ENCODE assay signal across 23 cellular contexts in genomic region chr7:47298636-47299035, GRCh38.
DNase-seq lines count a peak whose midpoint lies in the region; ATAC-seq and TF ChIP-seq lines count a peak whose summit lies in the region.
"Had no signal": no experiment of that assay in that cellular context is flagged by ENCODE, and none has a peak within 500 bp of the region (broad histone marks: within the 10 kb centered on the region; RNA-seq: fewer than 3 reads in every experiment).

No MANE protein-coding gene starts in this region.

- peak overlapping the region; percentile 52 for H3K4me2 ChIP-seq in BLaER1
- no peak overlapping the region for H3K4me2 ChIP-seq in mesenchymal stem cell (ENCODE audit: low read length, poor library complexity, severe bottlenecking)
- no peak overlapping the region for H3K4me2 ChIP-seq in trophoblast cell (ENCODE audit: low read length)
- H3K4me2 ChIP-seq: GM23338 had no signal

- no peak overlapping the region for H2AK5ac ChIP-seq in mesenchymal stem cell (ENCODE audit: low read length, severe bottlenecking)
- no peak overlapping the region for H2AK5ac ChIP-seq in trophoblast cell (ENCODE audit: low read length)

- H4K20me1 ChIP-seq in BLaER1 = no peaks in the 10 kb centered on the region

- H2BK12ac ChIP-seq in mesenchymal stem cell (ENCODE audit: low read length in 2 of 2) (peak overlapping the region in 1 of 2 experiments; percentile 38), trophoblast cell (ENCODE audit: low read length) (no peak overlapping the region)

- H3K18ac ChIP-seq in mesenchymal stem cell (ENCODE audit: low read depth in 1 of 2, low read length in 2 of 2) = peak overlapping the region in 1 of 2 experiments; percentile 19
- no peak overlapping the region for H3K18ac ChIP-seq in trophoblast cell (ENCODE audit: low read length)

- no peak for ATAC-seq in mucosa of descending colon
- no peak for ATAC-seq in HG02870 (IDR thresholded peaks at IDR 0.05; ENCODE audit: unreplicated experiment)
- ATAC-seq: GM12878 had no signal

- no peak for TF ChIP-seq CTCF in colonic mucosa (IDR thresholded peaks at IDR 0.05)
- TF ChIP-seq CTCF in mucosa of descending colon (IDR thresholded peaks at IDR 0.05) = no peak

- H3K79me2 ChIP-seq in trophoblast cell (ENCODE audit: control insufficient read depth, insufficient read depth, low read length, poor library complexity) = no peaks in the 10 kb centered on the region

- 91% methylated on average over 12 of the region's 12 CpGs for WGBS in mesenchymal stem cell
- no CpG with 5 or more reads among the region's 12 CpGs for WGBS in trophoblast cell (ENCODE audit: extremely low coverage, insufficient coverage, insufficient read length)

- DNase-seq in colonic mucosa (peak; percentile 9), mesenchymal stem cell (no peak), trophoblast cell (peak; percentile 93 to 97), mucosa of descending colon (no peak), NCI-H128 (lab: John Stamatoyannopoulos, UW; ENCODE audit: unreplicated experiment) (no peak), medulla oblongata (ENCODE audit: extremely low spot score) (no peak)
- DNase-seq: BE2C; CD4-positive, alpha-beta memory T cell; DMS53; EL; HCEC 1CT; KG1; MV-4-11; NCI-H1417; NCI-H187 treated with DMSO at 0.1 percent for 48 hours; NCI-H2227 treated with DMSO at 0.1 percent for 48 hours; NCI-H82; RPMI8226; SIG-M5 had no signal

- H3K4me3 ChIP-seq in BLaER1 (no peak overlapping the region), colonic mucosa (no peak overlapping the region), mesenchymal stem cell (ENCODE audit: insufficient read depth in 1 of 2, low read depth in 1 of 2, low read length in 2 of 2) (no peak overlapping the region), trophoblast cell (ENCODE audit: low read depth, low read length) (no peak overlapping the region), mucosa of descending colon (no peak overlapping the region)
- H3K4me3 ChIP-seq: GM12878, GM23338 had no signal

- H3K79me1 ChIP-seq in mesenchymal stem cell (replicated peaks; ENCODE audit: low read length, poor library complexity, severe bottlenecking) (peaks cover 21% of the 10 kb centered on the region), trophoblast cell (ENCODE audit: low read length) (peaks cover 11% of the 10 kb centered on the region)

- H3K4ac ChIP-seq in mesenchymal stem cell (ENCODE audit: low read depth in 1 of 2, low read length in 2 of 2) (no peak overlapping the region), trophoblast cell (ENCODE audit: low read depth, low read length) (no peak overlapping the region)

- H3K27ac ChIP-seq in BLaER1 = no peak overlapping the region
- no peak overlapping the region for H3K27ac ChIP-seq in colonic mucosa
- no peak overlapping the region for H3K27ac ChIP-seq in mesenchymal stem cell (ENCODE audit: low read length, poor library complexity, severe bottlenecking)
- peak overlapping the region; percentile 76 for H3K27ac ChIP-seq in trophoblast cell (ENCODE audit: low read depth, low read length)

- no peak overlapping the region for H2BK5ac ChIP-seq in mesenchymal stem cell (ENCODE audit: low read depth, low read length, poor library complexity, severe bottlenecking)
- H2BK5ac ChIP-seq in trophoblast cell (ENCODE audit: low read depth, low read length, poor library complexity) = no peak overlapping the region

- H3K27me3 ChIP-seq in BLaER1 = no peaks in the 10 kb centered on the region
- no peaks in the 10 kb centered on the region for H3K27me3 ChIP-seq in colonic mucosa
- H3K27me3 ChIP-seq in mesenchymal stem cell (ENCODE audit: control insufficient read depth in 1 of 2, insufficient read depth in 1 of 2, low read length in 2 of 2) = no peaks in the 10 kb centered on the region
- H3K27me3 ChIP-seq in trophoblast cell (ENCODE audit: insufficient read depth, low read length) = no peaks in the 10 kb centered on the region
- H3K27me3 ChIP-seq: BE2C had no signal

- H4K8ac ChIP-seq in mesenchymal stem cell (ENCODE audit: low read length) = no peak overlapping the region
- no peak overlapping the region for H4K8ac ChIP-seq in trophoblast cell (ENCODE audit: low read depth, low read length)

- H2BK15ac ChIP-seq in mesenchymal stem cell (ENCODE audit: low read depth, poor library complexity, severe bottlenecking) = peak overlapping the region; percentile 4

- H2AFZ ChIP-seq in mesenchymal stem cell (ENCODE audit: low read depth, low read length) (no peak overlapping the region), trophoblast cell (ENCODE audit: insufficient read depth, low read length, poor library complexity) (no peak overlapping the region)
- H2AFZ ChIP-seq: GM23338 had no signal

- H3K9me3 ChIP-seq in BLaER1 (no peaks in the 10 kb centered on the region), colonic mucosa (no peaks in the 10 kb centered on the region), mesenchymal stem cell (ENCODE audit: control insufficient read depth, low read length) (no peaks in the 10 kb centered on the region), trophoblast cell (ENCODE audit: insufficient read depth, low read depth, low read length) (peaks cover 3% of the 10 kb centered on the region), mucosa of descending colon (no peaks in the 10 kb centered on the region)
- H3K9me3 ChIP-seq: BE2C had no signal

- no peak overlapping the region for H4K91ac ChIP-seq in mesenchymal stem cell (ENCODE audit: low read length)
- H4K91ac ChIP-seq in trophoblast cell (ENCODE audit: low read depth, low read length) = no peak overlapping the region

- H4K12ac ChIP-seq in trophoblast cell (ENCODE audit: low read depth, low read length) = no peak overlapping the region

- peak overlapping the region in 1 of 2 experiments; percentile 74 for H3K14ac ChIP-seq in mesenchymal stem cell (ENCODE audit: low read length in 2 of 2)
- H3K14ac ChIP-seq in trophoblast cell (ENCODE audit: low read length) = no peak overlapping the region

- H3K9ac ChIP-seq in BLaER1 = no peak overlapping the region
- H3K9ac ChIP-seq in colonic mucosa (ENCODE audit: low read depth in 2 of 2, low read length in 2 of 2) = no peak overlapping the region
- no peak overlapping the region for H3K9ac ChIP-seq in mesenchymal stem cell (ENCODE audit: low read length)
- no peak overlapping the region for H3K9ac ChIP-seq in trophoblast cell (ENCODE audit: low read length)

- H3K23ac ChIP-seq in mesenchymal stem cell (ENCODE audit: low read length in 2 of 2) = no peak overlapping the region
- no peak overlapping the region for H3K23ac ChIP-seq in trophoblast cell (ENCODE audit: low read length)

- intact Hi-C loops in colonic mucosa (cut with DNase I) (no loop called here), mucosa of descending colon (cut with DNase I, micrococcal nuclease) (no loop called here)

- H3K36me3 ChIP-seq in BLaER1 (peaks cover 51% of the 10 kb centered on the region), colonic mucosa (no peaks in the 10 kb centered on the region), mesenchymal stem cell (ENCODE audit: control insufficient read depth in 1 of 2, insufficient read depth in 2 of 2, low read depth in 1 of 2, low read length in 2 of 2) (peaks cover 2 to 60% of the 10 kb centered on the region in 2 experiments), trophoblast cell (ENCODE audit: control insufficient read depth in 1 of 2, insufficient read depth in 2 of 2, low read length in 2 of 2) (peaks cover 58 to 73% of the 10 kb centered on the region in 2 experiments), mucosa of descending colon (ENCODE audit: low read depth) (no peaks in the 10 kb centered on the region)
- H3K36me3 ChIP-seq: BE2C had no signal

- H2BK120ac ChIP-seq in mesenchymal stem cell (ENCODE audit: low read depth, low read length) (no peak overlapping the region), trophoblast cell (ENCODE audit: insufficient read depth, low read length, poor library complexity) (no peak overlapping the region)

- peaks cover 26% of the 10 kb centered on the region for H3K4me1 ChIP-seq in BLaER1
- no peaks in the 10 kb centered on the region for H3K4me1 ChIP-seq in colonic mucosa
- peaks cover 8% of the 10 kb centered on the region for H3K4me1 ChIP-seq in mesenchymal stem cell (ENCODE audit: control insufficient read depth, insufficient read depth, low read depth, low read length)
- H3K4me1 ChIP-seq in trophoblast cell (ENCODE audit: control insufficient read depth in 1 of 2, insufficient read depth in 2 of 2, low read length in 2 of 2) = peaks cover 11% of the 10 kb centered on the region in 2 experiments
- peaks cover 3% of the 10 kb centered on the region for H3K4me1 ChIP-seq in mucosa of descending colon (ENCODE audit: low read depth)
- H3K4me1 ChIP-seq: BE2C had no signal

Comparison
In these comparisons a context has a peak if more than half of its experiments do, and no peak if none do; other contexts are left out.
1. DNase-seq: peak in colonic mucosa (single experiment) and trophoblast cell (2 of 2); none in mesenchymal stem cell (single experiment), mucosa of descending colon (0 of 3), NCI-H128 (single experiment) and medulla oblongata (single experiment).